Comparison of ENCODE assay signal across 19 cellular contexts in the genomic region with DNA sequence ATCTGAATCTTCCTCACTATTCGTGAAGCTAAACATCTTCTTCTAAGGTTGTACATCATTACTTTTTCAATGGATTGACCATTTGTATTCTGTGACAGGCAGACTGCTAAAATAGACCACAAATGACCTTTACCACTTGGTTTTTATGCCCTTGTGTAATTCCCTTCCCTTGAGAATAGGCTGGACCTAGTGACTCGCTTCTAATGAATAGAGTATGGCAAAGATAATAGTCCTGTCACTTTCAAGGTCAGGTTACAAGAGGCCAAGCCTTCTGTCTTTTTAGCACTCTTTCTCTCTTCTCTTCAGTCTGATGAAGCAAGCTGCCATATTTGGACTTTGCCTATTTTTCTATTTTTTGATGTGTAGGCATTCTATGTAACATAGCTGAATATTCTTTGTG.
"Had no signal": no experiment of that assay in that cellular context is flagged by ENCODE, and none has a peak within 500 bp of the region (broad histone marks: within the 10 kb centered on the region; RNA-seq: fewer than 3 reads in every experiment).

No MANE protein-coding gene starts in this region.

- H3K4me1 ChIP-seq: transverse colon, uterus had no signal

- H3K9me3 ChIP-seq: transverse colon, uterus had no signal

- H3K4me3 ChIP-seq: lung, transverse colon, uterus had no signal

- H3K27me3 ChIP-seq: transverse colon, uterus had no signal

- DNase-seq: activated CD4-positive, alpha-beta memory T cell treated with anti-CD3 and anti-CD28 coated beads for 36 hours; activated CD4-positive, alpha-beta T cell treated with anti-CD3 and anti-CD28 coated beads for 4 hours; activated gamma-delta T cell treated with Interleukin-2 at 50 U/mL for 16 hours; activated T-cell treated with anti-CD3 and anti-CD28 coated beads for 4 hours; amniotic stem cell; dermis blood vessel endothelial cell; foreskin melanocyte; glutamatergic neuron; hippocampal formation; left colon; midbrain; nucleus accumbens; posterior cingulate gyrus; stimulated activated CD4-positive, alpha-beta T cell treated with anti-CD3 and anti-CD28 coated beads, Interleukin-2, amount 100 ng/mL, for 24 hours; stimulated activated naive CD8-positive, alpha-beta T cell treated with anti-CD3 and anti-CD28 coated beads, Interleukin-15, Interleukin-2, amounts not matched to agents 100 U/mL and 50 U/mL, for 24 hours; substantia nigra; transverse colon; uterus had no signal

- H3K36me3 ChIP-seq: transverse colon, uterus had no signal

- H3K27ac ChIP-seq: transverse colon, uterus had no signal
